13 cellular contexts compared by ENCODE assay signal in genomic region chr22:46638601-46639431, GRCh38. TPM values are rescaled to one million over a fixed set of nuclear protein-coding genes. Genes with fewer than 3 reads are reported as not detected.
DNase-seq lines count a peak whose midpoint lies in the region; ATAC-seq and TF ChIP-seq lines count a peak whose summit lies in the region.
"Had no signal": no experiment of that assay in that cellular context is flagged by ENCODE, and none has a peak within 500 bp of the region (broad histone marks: within the 10 kb centered on the region; RNA-seq: fewer than 3 reads in every experiment).

No MANE protein-coding gene starts in this region.

- H3K27ac ChIP-seq in CD4-positive, alpha-beta T cell (ENCODE audit: low read depth, low read length): no peak overlapping the region
- H3K27ac ChIP-seq in right lobe of liver: peak overlapping the region; percentile 92 to 94 (median 94)
- H3K27ac ChIP-seq: gastroesophageal sphincter had no signal

- H3K9me3 ChIP-seq in CD4-positive, alpha-beta T cell (ENCODE audit: control insufficient read depth, low read length): no peaks in the 10 kb centered on the region
- H3K9me3 ChIP-seq in right lobe of liver: no peaks in the 10 kb centered on the region
- H3K9me3 ChIP-seq: gastroesophageal sphincter had no signal

- TF ChIP-seq POLR2A in right lobe of liver (IDR thresholded peaks at IDR 0.05): peak; percentile 61

- no peak for DNase-seq in CD4-positive, alpha-beta T cell
- peak; percentile 74 for DNase-seq in HuH-7.5 (ENCODE audit: low spot score)
- DNase-seq in cardiac fibroblast (ENCODE audit: low read depth in 2 of 2): peak; percentile 36 to 42
- peak; percentile 94 to 96 (median 94) for DNase-seq in right lobe of liver
- DNase-seq in NCI-H2227 (lab: John Stamatoyannopoulos, UW; ENCODE audit: unreplicated experiment): no peak
- no peak for DNase-seq in C1 segment of cervical spinal cord (lab: John Stamatoyannopoulos, UW)
- no peak for DNase-seq in osteocyte (ENCODE audit: extremely low spot score, unreplicated experiment)
- DNase-seq: H7, midbrain, SW 1271 had no signal

- H3K27ac Mint-ChIP-seq in CD4-positive, alpha-beta T cell: no peak overlapping the region
- H3K27ac Mint-ChIP-seq in osteocyte (ENCODE audit: unreplicated experiment): no peak overlapping the region
- H3K27ac Mint-ChIP-seq: stimulated activated effector memory CD8-positive, alpha-beta T cell treated with anti-CD3 and anti-CD28 coated beads, Interleukin-12 subunit alpha, Interleukin-12 subunit beta, amount 100 ng/mL, for 72 hours had no signal

- CTCF ChIA-PET in CD4-positive, alpha-beta T cell (lab: Charles Lee): no interaction called here

- no peak for TF ChIP-seq CTCF in CD4-positive, alpha-beta T cell (IDR thresholded peaks at IDR 0.05)
- no peak for TF ChIP-seq CTCF in cardiac fibroblast (IDR thresholded peaks at IDR 0.05; ENCODE audit: low read depth, low read length)
- no peak for TF ChIP-seq CTCF in right lobe of liver (IDR thresholded peaks at IDR 0.05)
- TF ChIP-seq CTCF in osteocyte (IDR thresholded peaks at IDR 0.05): no peak

- H3K4me1 Mint-ChIP-seq in CD4-positive, alpha-beta T cell (ENCODE audit: low read depth): peaks cover 1% of the 10 kb centered on the region
- H3K4me1 Mint-ChIP-seq in osteocyte (ENCODE audit: unreplicated experiment): peaks cover 22% of the 10 kb centered on the region

- H3K27me3 ChIP-seq in CD4-positive, alpha-beta T cell (ENCODE audit: control insufficient read depth, insufficient read depth, low read length): no peaks in the 10 kb centered on the region
- H3K27me3 ChIP-seq in right lobe of liver: no peaks in the 10 kb centered on the region
- H3K27me3 ChIP-seq: gastroesophageal sphincter had no signal

- no peaks in the 10 kb centered on the region for H3K36me3 Mint-ChIP-seq in CD4-positive, alpha-beta T cell (ENCODE audit: low read depth)
- H3K36me3 Mint-ChIP-seq in osteocyte (ENCODE audit: unreplicated experiment): peaks cover 2% of the 10 kb centered on the region

- POLR2A ChIA-PET in CD4-positive, alpha-beta T cell (lab: Charles Lee): no interaction called here

- H3K4me1 ChIP-seq in right lobe of liver: peaks cover 0 to 26% (median 2%) of the 10 kb centered on the region in 4 donors

- intact Hi-C loops in CD4-positive, alpha-beta T cell (cut with DNase I, micrococcal nuclease): no loop called here
- intact Hi-C loops in right lobe of liver (cut with DNase I): loop anchor here in 1 of 2 donors (10.0 kb wide), 1 partner anchor 54 kb away; no protein-coding TSS in a partner anchor

- H3K27me3 Mint-ChIP-seq in CD4-positive, alpha-beta T cell: no peaks in the 10 kb centered on the region
- no peaks in the 10 kb centered on the region for H3K27me3 Mint-ChIP-seq in osteocyte (ENCODE audit: unreplicated experiment)

- no peaks in the 10 kb centered on the region for H3K36me3 ChIP-seq in right lobe of liver

- ATAC-seq in CD4-positive, alpha-beta T cell (ENCODE audit: poor library complexity): peak; percentile 55
- ATAC-seq in right lobe of liver: peak; percentile 66 to 79 (median 72)
- no peak for ATAC-seq in GM21528 (IDR thresholded peaks at IDR 0.05; ENCODE audit: low FRiP score, unreplicated experiment)
- ATAC-seq: gastroesophageal sphincter; stimulated activated effector memory CD8-positive, alpha-beta T cell treated with anti-CD3 and anti-CD28 coated beads, Interleukin-12 subunit alpha, Interleukin-12 subunit beta, amount 100 ng/mL, for 72 hours had no signal

- no peak overlapping the region for H3K4me3 ChIP-seq in cardiac fibroblast (replicated peaks in 1 of 2; ENCODE audit: low read depth in 2 of 2, low read length in 2 of 2)
- H3K4me3 ChIP-seq in right lobe of liver: peak overlapping the region; percentile 32 to 66 (median 38)
- H3K4me3 ChIP-seq: gastroesophageal sphincter had no signal

- WGBS in right lobe of liver (ENCODE audit: insufficient coverage, low coverage, low lambda C conversion rate, missing lambda C conversion rate): 19% methylated on average over 9 of the region's 18 CpGs

- H3K9me3 Mint-ChIP-seq in CD4-positive, alpha-beta T cell: no peaks in the 10 kb centered on the region
- no peaks in the 10 kb centered on the region for H3K9me3 Mint-ChIP-seq in osteocyte (ENCODE audit: unreplicated experiment)

- H3K4me3 Mint-ChIP-seq in CD4-positive, alpha-beta T cell: no peak overlapping the region
- H3K4me3 Mint-ChIP-seq in osteocyte (ENCODE audit: unreplicated experiment): no peak overlapping the region
- H3K4me3 Mint-ChIP-seq: stimulated activated effector memory CD8-positive, alpha-beta T cell treated with anti-CD3 and anti-CD28 coated beads, Interleukin-12 subunit alpha, Interleukin-12 subunit beta, amount 100 ng/mL, for 72 hours had no signal

RNA-seq across cellular contexts. Expression of gene GRAMD4, which starts 18.6 kb away (rescaled TPM):
- 10 to 100 TPM; 13.9 to 15.6 TPM for total RNA-seq in CD4-positive, alpha-beta T cell
- total RNA-seq in right lobe of liver: 10 to 100 TPM; 29.7 to 72.0 (median 34.8) TPM
- total RNA-seq in osteocyte: 37.4 and 44.5 TPM in 2 replicates

Comparison
In these comparisons a context has a peak if more than half of its experiments do, and no peak if none do; other contexts are left out.
1. DNase-seq: peak in HuH-7.5 (single experiment), cardiac fibroblast (2 of 2) and right lobe of liver (3 of 3); none in CD4-positive, alpha-beta T cell (0 of 10), NCI-H2227 (single experiment), C1 segment of cervical spinal cord (0 of 14) and osteocyte (single experiment).
2. H3K4me3 ChIP-seq: peak in right lobe of liver (3 of 3); none in cardiac fibroblast (0 of 2).